ENCODE assay signal across 8 cellular contexts in the genomic region with DNA sequence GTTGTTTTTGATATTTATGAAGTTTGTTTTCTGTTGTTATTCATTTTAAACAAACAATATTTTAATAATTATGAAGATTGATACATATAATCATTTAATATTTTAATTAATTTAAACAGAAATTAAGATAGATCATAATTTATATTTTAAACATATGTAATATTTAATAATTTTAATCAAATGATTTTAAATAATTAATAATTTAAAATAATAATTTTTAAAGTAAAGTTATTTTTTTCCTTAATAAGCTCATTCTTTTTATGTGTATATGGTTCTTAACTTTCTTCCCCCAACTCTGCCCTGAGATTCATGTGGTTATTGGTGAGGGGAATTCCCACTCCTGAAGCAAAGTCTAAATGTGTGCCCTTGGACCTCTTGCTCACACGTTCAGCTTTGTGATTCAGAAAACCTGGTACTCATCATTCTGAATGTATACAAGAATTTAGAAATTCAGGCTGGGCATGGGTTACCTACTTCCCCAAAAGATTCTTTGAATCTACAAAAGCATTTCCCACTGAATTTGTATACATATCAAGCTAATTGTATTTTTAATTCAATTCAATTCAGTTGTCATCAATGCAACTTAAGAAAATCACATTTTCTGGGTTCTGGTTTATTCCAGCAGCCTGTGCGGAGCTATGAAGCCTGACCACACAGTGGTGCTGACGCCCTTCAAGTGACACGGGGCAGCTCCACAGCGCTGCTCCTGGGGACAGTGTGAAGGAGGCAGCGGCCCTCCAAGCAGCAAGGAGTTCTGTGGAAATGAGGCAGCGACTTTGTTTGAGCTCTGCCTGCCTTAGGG.
DNase-seq lines count a peak whose midpoint lies in the region; ATAC-seq and TF ChIP-seq lines count a peak whose summit lies in the region.

No MANE protein-coding gene starts in this region.

- TF ChIP-seq CTCF in choroid plexus epithelial cell (conservative IDR thresholded peaks at IDR 0.05; ENCODE audit: low read depth, low read length), result peak; percentile 82

- intact Hi-C loops in left colon (cut with DNase I, micrococcal nuclease), result no loop called here

- no peak overlapping the region for H3K4me3 Mint-ChIP-seq in T-helper 2 cell treated with Interferon-gamma antibody and Interleukin-4, amounts not matched to agents 5 μg/mL and 100 μg/mL, for 36 hours

- H3K27me3 Mint-ChIP-seq in T-helper 2 cell treated with Interferon-gamma antibody and Interleukin-4, amounts not matched to agents 5 μg/mL and 100 μg/mL, for 36 hours (ENCODE audit: low read depth), result peaks cover 30% of the 10 kb centered on the region

- H3K4me1 Mint-ChIP-seq in T-helper 2 cell treated with Interferon-gamma antibody and Interleukin-4, amounts not matched to agents 5 μg/mL and 100 μg/mL, for 36 hours (ENCODE audit: low read depth), result no peaks in the 10 kb centered on the region

- no peaks in the 10 kb centered on the region for H3K9me3 Mint-ChIP-seq in T-helper 2 cell treated with Interferon-gamma antibody and Interleukin-4, amounts not matched to agents 5 μg/mL and 100 μg/mL, for 36 hours

- DNase-seq in AML-193 (lab: John Stamatoyannopoulos, UW) (peak; percentile 31 to 37), NCI-H1092 (lab: John Stamatoyannopoulos, UW) (peak; percentile 72), choroid plexus epithelial cell (ENCODE audit: low read depth) (peak; percentile 85), left colon (peak; percentile 58 to 66)
- peak; percentile 20 for DNase-seq in T-helper 2 cell treated with Interferon-gamma antibody and Interleukin-4, amounts not matched to agents 5 μg/mL and 100 μg/mL, for 36 hours (ENCODE audit: low spot score)
- peak; percentile 58 for DNase-seq in stimulated activated CD8-positive, alpha-beta memory T cell treated with anti-CD3 and anti-CD28 coated beads, Interleukin-4, amount 100 ng/mL, for 48 hours

- H3K4me3 ChIP-seq in choroid plexus epithelial cell (ENCODE audit: low read depth, low read length), result no peak overlapping the region

- ATAC-seq in GM18499 (IDR thresholded peaks at IDR 0.05; ENCODE audit: insufficient read depth, unreplicated experiment) (peak; percentile 81), HG02763 (IDR thresholded peaks at IDR 0.05; ENCODE audit: unreplicated experiment) (peak; percentile 91), left colon (peak; percentile 92)

- no peaks in the 10 kb centered on the region for H3K36me3 Mint-ChIP-seq in T-helper 2 cell treated with Interferon-gamma antibody and Interleukin-4, amounts not matched to agents 5 μg/mL and 100 μg/mL, for 36 hours (ENCODE audit: low read depth)

- H3K27ac Mint-ChIP-seq in T-helper 2 cell treated with Interferon-gamma antibody and Interleukin-4, amounts not matched to agents 5 μg/mL and 100 μg/mL, for 36 hours, result no peak overlapping the region

Comparison
In these comparisons a context has a peak if more than half of its experiments do, and no peak if none do; other contexts are left out.
1. DNase-seq: peak in every context shown above with its lines; median percentile 85 in choroid plexus epithelial cell; 72 in NCI-H1092; 62 in left colon; 58 in stimulated activated CD8-positive, alpha-beta memory T cell treated with anti-CD3 and anti-CD28 coated beads, Interleukin-4, amount 100 ng/mL, for 48 hours; 34 in AML-193; 20 in T-helper 2 cell treated with Interferon-gamma antibody and Interleukin-4, amounts not matched to agents 5 μg/mL and 100 μg/mL, for 36 hours.